ENCODE assay signal across 16 cellular contexts in the genomic region with DNA sequence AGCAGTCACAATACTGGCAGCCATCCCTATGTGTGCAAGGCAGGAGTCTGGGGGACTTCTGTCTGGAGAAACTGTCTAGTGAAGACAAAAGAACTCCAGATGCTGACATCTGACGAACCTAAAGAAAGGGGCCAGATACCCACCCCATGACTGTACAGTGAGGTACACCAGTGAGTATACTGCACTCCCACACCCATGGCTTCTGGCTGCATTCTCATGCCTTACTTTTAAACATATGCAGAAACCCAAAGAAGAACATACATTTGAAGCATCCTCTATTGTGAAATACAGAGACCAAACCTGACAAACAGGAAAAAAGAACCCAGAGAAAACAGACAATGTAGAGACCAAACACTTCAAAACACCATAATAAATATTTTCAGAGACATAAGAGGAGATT.
DNase-seq lines count a peak whose midpoint lies in the region; ATAC-seq and TF ChIP-seq lines count a peak whose summit lies in the region.
"Had no signal": no experiment of that assay in that cellular context is flagged by ENCODE, and none has a peak within 500 bp of the region (broad histone marks: within the 10 kb centered on the region; RNA-seq: fewer than 3 reads in every experiment).

No MANE protein-coding gene starts in this region.

- peak overlapping the region; percentile 4 for H3K27ac Mint-ChIP-seq in Caco-2 (ENCODE audit: unreplicated experiment)
- H3K27ac Mint-ChIP-seq: CD4-positive, alpha-beta memory T cell; HFFc6; IgD-negative memory B cell had no signal

- H3K4me1 ChIP-seq in Caco-2, result no peaks in the 10 kb centered on the region
- no peaks in the 10 kb centered on the region for H3K4me1 ChIP-seq in left ventricle myocardium inferior
- H3K4me1 ChIP-seq: BE2C had no signal

- H3K4me1 Mint-ChIP-seq in Caco-2 (ENCODE audit: low read depth, unreplicated experiment), result no peaks in the 10 kb centered on the region
- H3K4me1 Mint-ChIP-seq: CD4-positive, alpha-beta memory T cell; IgD-negative memory B cell had no signal

- no peaks in the 10 kb centered on the region for H3K9me3 Mint-ChIP-seq in Caco-2 (ENCODE audit: unreplicated experiment)
- H3K9me3 Mint-ChIP-seq: HFFc6 had no signal

- H3K27ac ChIP-seq in epithelial cell of prostate (peak overlapping the region; percentile 52), left ventricle myocardium inferior (replicated peaks) (no peak overlapping the region)
- H3K27ac ChIP-seq: C4-2B had no signal

- H3K27me3 ChIP-seq in Caco-2 (replicated peaks; ENCODE audit: control insufficient read depth, insufficient read depth, low read length) (no peaks in the 10 kb centered on the region), left ventricle myocardium inferior (ENCODE audit: low read depth) (no peaks in the 10 kb centered on the region)
- H3K27me3 ChIP-seq: BE2C had no signal

- H3K9me3 ChIP-seq in Caco-2 (no peaks in the 10 kb centered on the region), left ventricle myocardium inferior (replicated peaks) (no peaks in the 10 kb centered on the region)
- H3K9me3 ChIP-seq: BE2C had no signal

- H3K36me3 Mint-ChIP-seq in Caco-2 (ENCODE audit: insufficient read depth, unreplicated experiment), result no peaks in the 10 kb centered on the region
- H3K36me3 Mint-ChIP-seq: IgD-negative memory B cell had no signal

- no peak for ATAC-seq in GM19395 (IDR thresholded peaks at IDR 0.05; ENCODE audit: unreplicated experiment)

- H3K4me3 Mint-ChIP-seq in Caco-2 (ENCODE audit: unreplicated experiment), result no peak overlapping the region
- H3K4me3 Mint-ChIP-seq: CD4-positive, alpha-beta memory T cell; HFFc6; IgD-negative memory B cell had no signal

- no TSS peak for BruUV-seq in Caco-2 (replicated peaks; lab: Mats Ljungman, UMichigan)

- no peaks in the 10 kb centered on the region for H3K36me3 ChIP-seq in Caco-2 (ENCODE audit: control insufficient read depth, insufficient read depth, low read length)
- H3K36me3 ChIP-seq in left ventricle myocardium inferior, result no peaks in the 10 kb centered on the region
- H3K36me3 ChIP-seq: BE2C had no signal

- H3K27me3 Mint-ChIP-seq in Caco-2 (ENCODE audit: insufficient read depth, unreplicated experiment), result no peaks in the 10 kb centered on the region
- H3K27me3 Mint-ChIP-seq: CD4-positive, alpha-beta memory T cell; IgD-negative memory B cell had no signal

- intact Hi-C loops in Caco-2 (cut with micrococcal nuclease; ENCODE audit: unreplicated experiment), result no loop called here
- intact Hi-C loops in left ventricle myocardium inferior (cut with micrococcal nuclease), result no loop called here

- no peak overlapping the region for H3K4me3 ChIP-seq in Caco-2 (ENCODE audit: low read depth, low read length)
- H3K4me3 ChIP-seq in left ventricle myocardium inferior, result no peak overlapping the region

- CTCF ChIA-PET in Caco-2 (lab: Charles Lee), result no interaction called here

- POLR2A ChIA-PET in Caco-2 (lab: Charles Lee), result no interaction called here

- DNase-seq in Caco-2 (no peak), HPDE6-E6E7 (ENCODE audit: extremely low spot score) (peak; percentile 11), epithelial cell of prostate (ENCODE audit: low read depth, low spot score) (peak; percentile 62), islet precursor cell (peak; percentile 44), LoVo (ENCODE audit: low spot score) (no peak), AG20443 (ENCODE audit: low spot score) (no peak), left ventricle myocardium inferior (no peak)
- DNase-seq: BE2C; CD4-positive, alpha-beta memory T cell; DMS153; GF-D8; HCEC 1CT; HFFc6 had no signal

- TF ChIP-seq CTCF in Caco-2 (IDR thresholded peaks at IDR 0.05; ENCODE audit: insufficient read depth in 1 of 2, low read depth in 1 of 2, low read length in 1 of 2, severe bottlenecking in 1 of 2, unreplicated experiment in 1 of 2) (no peak), left ventricle myocardium inferior (IDR thresholded peaks at IDR 0.05; ENCODE audit: borderline replicate concordance) (no peak)

Comparison
In these comparisons a context has a peak if more than half of its experiments do, and no peak if none do; other contexts are left out.
1. DNase-seq: peak in HPDE6-E6E7 (single experiment), epithelial cell of prostate (single experiment) and islet precursor cell (single experiment); none in Caco-2 (0 of 2), LoVo (single experiment), AG20443 (single experiment) and left ventricle myocardium inferior (single experiment).